4 cellular contexts compared by ENCODE assay signal in the genomic region with DNA sequence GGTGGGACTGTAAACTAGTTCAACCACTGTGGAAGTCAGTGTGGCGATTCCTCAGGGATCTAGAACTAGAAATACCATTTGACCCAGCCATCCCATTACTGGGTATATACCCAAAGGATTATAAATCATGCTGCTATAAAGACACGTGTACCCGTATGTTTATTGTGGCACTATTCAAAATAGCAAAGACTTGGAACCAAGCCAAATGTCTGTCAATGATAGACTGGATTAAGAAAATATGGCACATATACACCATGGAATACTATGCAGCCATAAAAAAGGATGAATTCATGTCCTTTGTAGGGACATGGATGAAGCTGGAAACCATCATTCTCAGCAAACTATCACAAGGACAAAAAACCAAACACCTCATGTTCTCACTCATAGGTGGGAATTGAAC. TPM values are rescaled to one million over a fixed set of nuclear protein-coding genes. Genes with fewer than 3 reads are reported as not detected.
"Had no signal": no experiment of that assay in that cellular context is flagged by ENCODE, and none has a peak within 500 bp of the region (broad histone marks: within the 10 kb centered on the region; RNA-seq: fewer than 3 reads in every experiment).

No MANE protein-coding gene starts in this region.

RNA-seq across cellular contexts. Expression of a gene that starts 11.9 kb away (rescaled TPM):
- total RNA-seq: LHCN-M2, M059J, MCF 10A, NCI-H460 had no signal

RNA-seq across cellular contexts. Expression of a gene that starts 37.1 kb away (rescaled TPM):
- total RNA-seq: LHCN-M2, MCF 10A, NCI-H460 had no signal
